In the genomic region with DNA sequence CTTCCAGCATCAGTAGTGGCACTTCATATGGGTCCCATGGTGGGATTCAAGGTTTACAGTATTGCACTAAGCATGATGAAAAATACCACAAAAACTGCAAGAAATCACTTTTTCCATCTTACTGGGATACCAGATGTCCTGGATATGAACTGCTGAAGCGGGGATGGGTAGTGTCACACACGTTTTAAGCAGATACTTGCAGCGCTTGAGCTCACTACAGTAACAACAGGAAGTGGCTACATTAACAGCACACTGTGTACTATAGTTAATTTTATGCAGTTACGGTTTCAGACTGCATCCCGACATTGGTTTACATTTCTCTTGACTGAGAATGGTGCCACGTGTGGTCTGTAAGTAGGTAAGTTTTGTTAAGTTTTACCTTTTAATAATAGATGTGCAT, we compare ENCODE assay signal across 9 cellular contexts.
DNase-seq lines count a peak whose midpoint lies in the region; ATAC-seq lines count a peak whose summit lies in the region.
"Had no signal": no experiment of that assay in that cellular context is flagged by ENCODE, and none has a peak within 500 bp of the region (broad histone marks: within the 10 kb centered on the region; RNA-seq: fewer than 3 reads in every experiment).

No MANE protein-coding gene starts in this region.

- H4K20me1 ChIP-seq in BLaER1 treated with 17β-estradiol and CSF1 and Interleukin-3, amounts not matched to agents 10 nM and 100 nM = peaks cover 0 to 47% (median 24%) of the 10 kb centered on the region in 11 experiments; a peak in 18 of 22 replicates

- peaks cover 62 to 98% (median 89%) of the 10 kb centered on the region in 10 experiments for H3K4me1 ChIP-seq in BLaER1 treated with 17β-estradiol and CSF1 and Interleukin-3, amounts not matched to agents 10 nM and 100 nM

- H3K27ac ChIP-seq in BLaER1 treated with 17β-estradiol and CSF1 and Interleukin-3, amounts not matched to agents 10 nM and 100 nM = peak overlapping the region in 9 of 11 experiments; percentile 89 to 96 (median 94); a peak in 18 of 22 replicates

- peak; percentile 39 for DNase-seq in effector CD4-positive, alpha-beta T cell
- DNase-seq in iPS-NIHi7 (ENCODE audit: extremely low spot score) (no peak), COR-L47 (lab: John Stamatoyannopoulos, UW) (no peak), GM03348 (ENCODE audit: low spot score) (no peak)

- no peaks in the 10 kb centered on the region for H3K27me3 ChIP-seq in BLaER1 treated with 17β-estradiol and CSF1 and Interleukin-3, amounts not matched to agents 10 nM and 100 nM

- peak; percentile 34 for ATAC-seq in GM19455 (IDR thresholded peaks at IDR 0.05; ENCODE audit: unreplicated experiment)
- ATAC-seq in HG03460 (IDR thresholded peaks at IDR 0.05; ENCODE audit: unreplicated experiment) = peak; percentile 31
- ATAC-seq in HG03039 (IDR thresholded peaks at IDR 0.05; ENCODE audit: unreplicated experiment) = no peak
- ATAC-seq: Panc1 had no signal

- H3K36me3 ChIP-seq in BLaER1 treated with 17β-estradiol and CSF1 and Interleukin-3, amounts not matched to agents 10 nM and 100 nM = peaks cover 11 to 64% (median 49%) of the 10 kb centered on the region in 11 experiments; a peak in 21 of 22 replicates

- peak overlapping the region in 8 of 11 experiments; percentile 3 to 47 (median 36); a peak in 12 of 22 replicates for H3K9ac ChIP-seq in BLaER1 treated with 17β-estradiol and CSF1 and Interleukin-3, amounts not matched to agents 10 nM and 100 nM

- H3K9me3 ChIP-seq in BLaER1 treated with 17β-estradiol and CSF1 and Interleukin-3, amounts not matched to agents 10 nM and 100 nM (replicated peaks in 1 of 11) = no peaks in the 10 kb centered on the region

- H3K4me2 ChIP-seq in BLaER1 treated with 17β-estradiol and CSF1 and Interleukin-3, amounts not matched to agents 10 nM and 100 nM = peak overlapping the region; percentile 86 to 98 (median 95)

- no peak overlapping the region for H3K4me3 ChIP-seq in BLaER1 treated with 17β-estradiol and CSF1 and Interleukin-3, amounts not matched to agents 10 nM and 100 nM
